1 cellular context compared by ENCODE assay signal in the genomic region with DNA sequence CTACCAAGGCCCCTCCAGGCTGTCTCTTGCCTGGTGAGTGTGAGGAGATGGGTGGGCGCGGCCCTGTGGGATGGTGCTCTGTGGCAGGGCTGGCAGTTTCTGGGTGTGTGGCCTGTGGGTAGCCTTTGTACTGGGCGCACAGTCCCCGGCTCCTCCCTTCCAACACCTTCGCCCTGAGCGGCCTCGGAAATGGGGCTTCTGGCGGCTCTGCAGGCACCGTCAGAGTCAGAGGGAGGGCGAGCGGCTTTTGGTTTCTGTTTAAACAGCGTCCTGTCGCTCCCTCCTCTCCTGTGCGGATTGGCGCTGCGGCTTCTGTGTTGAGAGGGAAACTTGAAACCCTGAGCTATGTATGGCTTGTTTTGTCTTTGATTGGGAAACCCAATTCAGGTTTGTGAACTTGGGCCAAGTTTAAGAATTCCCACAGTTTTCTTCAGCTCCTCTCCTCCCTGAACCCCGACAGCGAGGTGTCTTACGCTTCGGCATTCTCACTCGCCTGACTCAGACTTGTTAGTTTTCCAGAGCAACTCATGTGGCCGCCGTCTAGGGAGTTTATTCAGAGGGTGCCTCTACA.
TF ChIP-seq lines count a peak whose summit lies in the region.

No MANE protein-coding gene starts in this region.

TF ChIP-seq in WTC11, 78 proteins besides CTCF, POLR2A, EP300 and RAD21 (continued from another document):
- TF ChIP-seq, protein P1, sequence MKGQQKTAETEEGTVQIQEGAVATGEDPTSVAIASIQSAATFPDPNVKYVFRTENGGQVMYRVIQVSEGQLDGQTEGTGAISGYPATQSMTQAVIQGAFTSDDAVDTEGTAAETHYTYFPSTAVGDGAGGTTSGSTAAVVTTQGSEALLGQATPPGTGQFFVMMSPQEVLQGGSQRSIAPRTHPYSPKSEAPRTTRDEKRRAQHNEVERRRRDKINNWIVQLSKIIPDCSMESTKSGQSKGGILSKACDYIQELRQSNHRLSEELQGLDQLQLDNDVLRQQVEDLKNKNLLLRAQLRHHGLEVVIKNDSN (CRISPR knock-in tag; IDR thresholded peaks at IDR 0.05) = no peak
- TF ChIP-seq, protein P2, sequence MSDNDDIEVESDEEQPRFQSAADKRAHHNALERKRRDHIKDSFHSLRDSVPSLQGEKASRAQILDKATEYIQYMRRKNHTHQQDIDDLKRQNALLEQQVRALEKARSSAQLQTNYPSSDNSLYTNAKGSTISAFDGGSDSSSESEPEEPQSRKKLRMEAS (CRISPR knock-in tag; IDR thresholded peaks at IDR 0.05) = no peak
- TF ChIP-seq, protein P3, sequence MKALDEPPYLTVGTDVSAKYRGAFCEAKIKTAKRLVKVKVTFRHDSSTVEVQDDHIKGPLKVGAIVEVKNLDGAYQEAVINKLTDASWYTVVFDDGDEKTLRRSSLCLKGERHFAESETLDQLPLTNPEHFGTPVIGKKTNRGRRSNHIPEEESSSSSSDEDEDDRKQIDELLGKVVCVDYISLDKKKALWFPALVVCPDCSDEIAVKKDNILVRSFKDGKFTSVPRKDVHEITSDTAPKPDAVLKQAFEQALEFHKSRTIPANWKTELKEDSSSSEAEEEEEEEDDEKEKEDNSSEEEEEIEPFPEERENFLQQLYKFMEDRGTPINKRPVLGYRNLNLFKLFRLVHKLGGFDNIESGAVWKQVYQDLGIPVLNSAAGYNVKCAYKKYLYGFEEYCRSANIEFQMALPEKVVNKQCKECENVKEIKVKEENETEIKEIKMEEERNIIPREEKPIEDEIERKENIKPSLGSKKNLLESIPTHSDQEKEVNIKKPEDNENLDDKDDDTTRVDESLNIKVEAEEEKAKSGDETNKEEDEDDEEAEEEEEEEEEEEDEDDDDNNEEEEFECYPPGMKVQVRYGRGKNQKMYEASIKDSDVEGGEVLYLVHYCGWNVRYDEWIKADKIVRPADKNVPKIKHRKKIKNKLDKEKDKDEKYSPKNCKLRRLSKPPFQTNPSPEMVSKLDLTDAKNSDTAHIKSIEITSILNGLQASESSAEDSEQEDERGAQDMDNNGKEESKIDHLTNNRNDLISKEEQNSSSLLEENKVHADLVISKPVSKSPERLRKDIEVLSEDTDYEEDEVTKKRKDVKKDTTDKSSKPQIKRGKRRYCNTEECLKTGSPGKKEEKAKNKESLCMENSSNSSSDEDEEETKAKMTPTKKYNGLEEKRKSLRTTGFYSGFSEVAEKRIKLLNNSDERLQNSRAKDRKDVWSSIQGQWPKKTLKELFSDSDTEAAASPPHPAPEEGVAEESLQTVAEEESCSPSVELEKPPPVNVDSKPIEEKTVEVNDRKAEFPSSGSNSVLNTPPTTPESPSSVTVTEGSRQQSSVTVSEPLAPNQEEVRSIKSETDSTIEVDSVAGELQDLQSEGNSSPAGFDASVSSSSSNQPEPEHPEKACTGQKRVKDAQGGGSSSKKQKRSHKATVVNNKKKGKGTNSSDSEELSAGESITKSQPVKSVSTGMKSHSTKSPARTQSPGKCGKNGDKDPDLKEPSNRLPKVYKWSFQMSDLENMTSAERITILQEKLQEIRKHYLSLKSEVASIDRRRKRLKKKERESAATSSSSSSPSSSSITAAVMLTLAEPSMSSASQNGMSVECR (CRISPR knock-in tag; IDR thresholded peaks at IDR 0.05; ENCODE audit: borderline replicate concordance) = no peak
- TF ChIP-seq, protein P4, sequence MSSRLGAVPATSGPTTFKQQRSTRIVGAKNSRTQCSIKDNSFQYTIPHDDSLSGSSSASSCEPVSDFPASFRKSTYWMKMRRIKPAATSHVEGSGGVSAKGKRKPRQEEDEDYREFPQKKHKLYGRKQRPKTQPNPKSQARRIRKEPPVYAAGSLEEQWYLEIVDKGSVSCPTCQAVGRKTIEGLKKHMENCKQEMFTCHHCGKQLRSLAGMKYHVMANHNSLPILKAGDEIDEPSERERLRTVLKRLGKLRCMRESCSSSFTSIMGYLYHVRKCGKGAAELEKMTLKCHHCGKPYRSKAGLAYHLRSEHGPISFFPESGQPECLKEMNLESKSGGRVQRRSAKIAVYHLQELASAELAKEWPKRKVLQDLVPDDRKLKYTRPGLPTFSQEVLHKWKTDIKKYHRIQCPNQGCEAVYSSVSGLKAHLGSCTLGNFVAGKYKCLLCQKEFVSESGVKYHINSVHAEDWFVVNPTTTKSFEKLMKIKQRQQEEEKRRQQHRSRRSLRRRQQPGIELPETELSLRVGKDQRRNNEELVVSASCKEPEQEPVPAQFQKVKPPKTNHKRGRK (CRISPR knock-in tag; IDR thresholded peaks at IDR 0.05; ENCODE audit: borderline replicate concordance) = no peak
- TF ChIP-seq, protein P5, sequence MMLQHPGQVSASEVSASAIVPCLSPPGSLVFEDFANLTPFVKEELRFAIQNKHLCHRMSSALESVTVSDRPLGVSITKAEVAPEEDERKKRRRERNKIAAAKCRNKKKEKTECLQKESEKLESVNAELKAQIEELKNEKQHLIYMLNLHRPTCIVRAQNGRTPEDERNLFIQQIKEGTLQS (CRISPR knock-in tag; conservative IDR thresholded peaks at IDR 0.05) = no peak
- TF ChIP-seq, protein P6, sequence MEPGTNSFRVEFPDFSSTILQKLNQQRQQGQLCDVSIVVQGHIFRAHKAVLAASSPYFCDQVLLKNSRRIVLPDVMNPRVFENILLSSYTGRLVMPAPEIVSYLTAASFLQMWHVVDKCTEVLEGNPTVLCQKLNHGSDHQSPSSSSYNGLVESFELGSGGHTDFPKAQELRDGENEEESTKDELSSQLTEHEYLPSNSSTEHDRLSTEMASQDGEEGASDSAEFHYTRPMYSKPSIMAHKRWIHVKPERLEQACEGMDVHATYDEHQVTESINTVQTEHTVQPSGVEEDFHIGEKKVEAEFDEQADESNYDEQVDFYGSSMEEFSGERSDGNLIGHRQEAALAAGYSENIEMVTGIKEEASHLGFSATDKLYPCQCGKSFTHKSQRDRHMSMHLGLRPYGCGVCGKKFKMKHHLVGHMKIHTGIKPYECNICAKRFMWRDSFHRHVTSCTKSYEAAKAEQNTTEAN (CRISPR knock-in tag; IDR thresholded peaks at IDR 0.05) = no peak
- TF ChIP-seq ZNF396 (CRISPR knock-in tag; IDR thresholded peaks at IDR 0.05; ENCODE audit: borderline replicate concordance) = no peak
- no peak for TF ChIP-seq NFATC4 (CRISPR knock-in tag; IDR thresholded peaks at IDR 0.05)
- no peak for TF ChIP-seq GTF2I (CRISPR knock-in tag; conservative IDR thresholded peaks at IDR 0.05)
- TF ChIP-seq, protein P7, sequence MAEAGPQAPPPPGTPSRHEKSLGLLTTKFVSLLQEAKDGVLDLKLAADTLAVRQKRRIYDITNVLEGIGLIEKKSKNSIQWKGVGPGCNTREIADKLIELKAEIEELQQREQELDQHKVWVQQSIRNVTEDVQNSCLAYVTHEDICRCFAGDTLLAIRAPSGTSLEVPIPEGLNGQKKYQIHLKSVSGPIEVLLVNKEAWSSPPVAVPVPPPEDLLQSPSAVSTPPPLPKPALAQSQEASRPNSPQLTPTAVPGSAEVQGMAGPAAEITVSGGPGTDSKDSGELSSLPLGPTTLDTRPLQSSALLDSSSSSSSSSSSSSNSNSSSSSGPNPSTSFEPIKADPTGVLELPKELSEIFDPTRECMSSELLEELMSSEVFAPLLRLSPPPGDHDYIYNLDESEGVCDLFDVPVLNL (CRISPR knock-in tag; IDR thresholded peaks at IDR 0.05; ENCODE audit: borderline replicate concordance, low read depth) = no peak
- no peak for TF ChIP-seq OVOL2 (CRISPR knock-in tag; IDR thresholded peaks at IDR 0.05; ENCODE audit: borderline replicate concordance)
